Comparison of ENCODE assay signal across 8 cellular contexts in genomic region chr6:158870418-158870957, GRCh38. TPM values are rescaled to one million over a fixed set of nuclear protein-coding genes. Genes with fewer than 3 reads are reported as not detected.
DNase-seq lines count a peak whose midpoint lies in the region; ATAC-seq and TF ChIP-seq lines count a peak whose summit lies in the region.

No MANE protein-coding gene starts in this region.

- peaks cover 1% of the 10 kb centered on the region for H3K9me3 Mint-ChIP-seq in progenitor cell of endocrine pancreas (ENCODE audit: low read depth)

- peak overlapping the region; percentile 33 for H3K9ac ChIP-seq in HUES64 (ENCODE audit: low read depth, low read length)

- ATAC-seq in activated CD4-positive, CD25-positive, alpha-beta regulatory T cell treated with anti-CD3 and anti-CD28 coated beads, Interleukin-2, amount 50 U/mL, for 24 hours, result peak; percentile 71

- DNase-seq in activated CD4-positive, CD25-positive, alpha-beta regulatory T cell treated with anti-CD3 and anti-CD28 coated beads, Interleukin-2, amount 50 U/mL, for 72 hours, result no peak
- DNase-seq in choroid plexus epithelial cell (ENCODE audit: low read depth), result no peak
- no peak for DNase-seq in progenitor cell of endocrine pancreas (ENCODE audit: low spot score, unreplicated experiment)
- DNase-seq in epidermal melanocyte (ENCODE audit: insufficient read length, low spot score), result no peak
- no peak for DNase-seq in lower leg skin (ENCODE audit: low spot score in 2 of 2)
- no peak for DNase-seq in GDM1 (lab: John Stamatoyannopoulos, UW)

- peak overlapping the region; percentile 75 for H3K4me3 Mint-ChIP-seq in progenitor cell of endocrine pancreas (ENCODE audit: low read depth)

- peak overlapping the region; percentile 73; the same call in 1 of the 2 replicates for H3K27ac ChIP-seq in HUES64 (ENCODE audit: low read depth, low read length)

- H3K27ac Mint-ChIP-seq in progenitor cell of endocrine pancreas, result peak overlapping the region; percentile 100

- no peak for TF ChIP-seq POLR2A in lower leg skin (IDR thresholded peaks at IDR 0.05)

- intact Hi-C loops in lower leg skin (cut with DNase I; ENCODE audit: low total_unique reads), result no loop called here

- no peaks in the 10 kb centered on the region for H3K9me3 ChIP-seq in HUES64 (ENCODE audit: insufficient read depth, low read depth, low read length)

- H3K27me3 ChIP-seq in HUES64 (ENCODE audit: insufficient read depth, low read length), result no peaks in the 10 kb centered on the region

- H3K4me1 Mint-ChIP-seq in progenitor cell of endocrine pancreas (ENCODE audit: low read depth), result peaks cover 16% of the 10 kb centered on the region

- no peaks in the 10 kb centered on the region for H3K27me3 Mint-ChIP-seq in progenitor cell of endocrine pancreas

- 94% methylated on average over 10 of the region's 11 CpGs for WGBS in HUES64
- 88 to 92% methylated on average over 11 of the region's 11 CpGs for WGBS in lower leg skin, 2 donors

- H3K4me3 ChIP-seq in HUES64 (ENCODE audit: low read length) (peak overlapping the region; percentile 57), choroid plexus epithelial cell (ENCODE audit: low read depth, low read length) (peak overlapping the region; percentile 58), lower leg skin (ENCODE audit: low read depth, poor library complexity, severe bottlenecking) (no peak overlapping the region)

- 0 out of 2 replicates have a peak, but pooled peaks cover 8% of the 10 kb centered on the region for H3K4me1 ChIP-seq in HUES64 (ENCODE audit: insufficient read depth, low read length)

- H3K36me3 Mint-ChIP-seq in progenitor cell of endocrine pancreas (ENCODE audit: insufficient read depth), result peaks cover 2% of the 10 kb centered on the region

- H3K36me3 ChIP-seq in HUES64 (ENCODE audit: insufficient read depth, low read length), result no peaks in the 10 kb centered on the region

- no peak for TF ChIP-seq CTCF in choroid plexus epithelial cell (conservative IDR thresholded peaks at IDR 0.05; ENCODE audit: low read depth, low read length)
- TF ChIP-seq CTCF in progenitor cell of endocrine pancreas (IDR thresholded peaks at IDR 0.05; ENCODE audit: unreplicated experiment), result no peak
- TF ChIP-seq CTCF in lower leg skin (IDR thresholded peaks at IDR 0.05), result no peak

RNA-seq across cellular contexts. Expression of gene EZR, which starts 51.3 kb away (rescaled TPM):
- 158 TPM for polyA plus RNA-seq in HUES64 (2013, experiment 1 of 2)
- polyA plus RNA-seq in HUES64 (2013, experiment 2 of 2), result 143 TPM
- total RNA-seq in progenitor cell of endocrine pancreas (258 and 274 TPM in 2 replicates), lower leg skin (100 to 1,000 TPM; 200 to 235 (median 212) TPM)
